In the genomic region with DNA sequence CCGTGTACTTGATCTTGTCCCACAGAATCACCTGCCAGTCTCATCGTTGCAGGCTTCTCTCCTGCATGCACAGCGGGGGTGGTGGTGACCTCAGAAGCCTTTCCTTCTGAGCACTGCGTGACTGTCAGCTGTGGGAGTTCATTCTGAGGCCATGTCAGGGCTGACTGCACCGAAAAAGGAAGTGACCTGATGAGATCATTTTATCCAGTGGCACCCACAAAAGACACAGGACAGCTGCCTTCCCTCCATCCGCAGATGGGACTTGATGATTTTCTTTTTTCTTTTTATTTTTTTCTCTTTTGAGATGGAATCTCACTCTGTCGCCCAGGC, we compare ENCODE assay signal across 8 cellular contexts.
A peak's percentile ranks its signal among the peaks of the same experiment; 100 is the strongest.
DNase-seq lines count a peak whose midpoint lies in the region; ATAC-seq and TF ChIP-seq lines count a peak whose summit lies in the region.

No MANE protein-coding gene starts in this region.

- no peak overlapping the region for H3K4ac ChIP-seq in trophoblast cell (ENCODE audit: low read depth, low read length)

- H3K14ac ChIP-seq in trophoblast cell (ENCODE audit: low read length) = no peak overlapping the region

- peak; percentile 81 for DNase-seq in KBM-7
- DNase-seq in colonic mucosa = peak; percentile 57
- peak in 1 of 2 donors; percentile 41 for DNase-seq in trophoblast cell
- DNase-seq in islet precursor cell = no peak
- no peak for DNase-seq in activated naive CD4-positive, alpha-beta T cell treated with anti-CD3 and anti-CD28 coated beads for 36 hours
- DNase-seq in MCF 10A (ENCODE audit: unreplicated experiment) = no peak

- POLR2A ChIA-PET in MCF 10A (lab: Yijun Ruan, JAX) = no interaction called here

- in situ Hi-C loops in KBM-7 (cut with MboI; ENCODE audit: low pct_unique_long_range_greater_than_20kb, low sequenced_read_pairs) = no loop called here

- H2BK12ac ChIP-seq in trophoblast cell (ENCODE audit: low read length) = no peak overlapping the region

- H3K9ac ChIP-seq in colonic mucosa (ENCODE audit: low read depth in 2 of 2, low read length in 2 of 2) (peak overlapping the region in 1 of 2 donors; percentile 12), trophoblast cell (ENCODE audit: low read length) (no peak overlapping the region)

- no peak overlapping the region for H3K18ac ChIP-seq in trophoblast cell (ENCODE audit: low read length)

- H3K36me3 ChIP-seq in colonic mucosa = no peaks in the 10 kb centered on the region
- peaks cover 78 to 90% of the 10 kb centered on the region in 2 experiments for H3K36me3 ChIP-seq in trophoblast cell (ENCODE audit: control insufficient read depth in 1 of 2, insufficient read depth in 2 of 2, low read length in 2 of 2)

- H3K23ac ChIP-seq in trophoblast cell (ENCODE audit: low read length) = no peak overlapping the region

- CTCF ChIA-PET in activated naive CD4-positive, alpha-beta T cell treated with anti-CD3 and anti-CD28 coated beads for 36 hours (lab: Charles Lee) = no interaction called here
- CTCF ChIA-PET in MCF 10A (lab: Yijun Ruan, JAX) = interaction anchor here (1.2 kb wide), 1 partner anchor 16 kb away, joined by 3 read pairs; no protein-coding TSS in a partner anchor

- H3K27ac ChIP-seq in colonic mucosa (no peak overlapping the region), trophoblast cell (ENCODE audit: low read depth, low read length) (no peak overlapping the region)

- no peaks in the 10 kb centered on the region for H3K9me3 Mint-ChIP-seq in activated naive CD4-positive, alpha-beta T cell treated with anti-CD3 and anti-CD28 coated beads for 36 hours
- no peaks in the 10 kb centered on the region for H3K9me3 Mint-ChIP-seq in MCF 10A (ENCODE audit: unreplicated experiment)

- H2BK120ac ChIP-seq in trophoblast cell (ENCODE audit: insufficient read depth, low read length, poor library complexity) = no peak overlapping the region

- no CpG with 5 or more reads among the region's 7 CpGs for WGBS in trophoblast cell (ENCODE audit: extremely low coverage, insufficient coverage, insufficient read length)

- no peak overlapping the region for H2BK5ac ChIP-seq in trophoblast cell (ENCODE audit: low read depth, low read length, poor library complexity)

- H3K79me1 ChIP-seq in trophoblast cell (ENCODE audit: low read length) = no peaks in the 10 kb centered on the region

- intact Hi-C loops in colonic mucosa (cut with DNase I) = no loop called here
- intact Hi-C loops in activated naive CD4-positive, alpha-beta T cell treated with anti-CD3 and anti-CD28 coated beads for 36 hours (cut with micrococcal nuclease) = no loop called here
- intact Hi-C loops in MCF 10A (cut with micrococcal nuclease) = no loop called here

- H3K27me3 ChIP-seq in colonic mucosa = no peaks in the 10 kb centered on the region
- H3K27me3 ChIP-seq in trophoblast cell (ENCODE audit: insufficient read depth, low read length) = no peaks in the 10 kb centered on the region

- no peaks in the 10 kb centered on the region for H3K79me2 ChIP-seq in trophoblast cell (ENCODE audit: control insufficient read depth, insufficient read depth, low read length, poor library complexity)

- H3K4me3 Mint-ChIP-seq in activated naive CD4-positive, alpha-beta T cell treated with anti-CD3 and anti-CD28 coated beads for 36 hours = no peak overlapping the region
- H3K4me3 Mint-ChIP-seq in MCF 10A (ENCODE audit: unreplicated experiment) = no peak overlapping the region

- no peaks in the 10 kb centered on the region for H3K36me3 Mint-ChIP-seq in activated naive CD4-positive, alpha-beta T cell treated with anti-CD3 and anti-CD28 coated beads for 36 hours (ENCODE audit: low read depth)
- H3K36me3 Mint-ChIP-seq in MCF 10A (ENCODE audit: insufficient read depth, unreplicated experiment) = peaks cover 6% of the 10 kb centered on the region

- no TSS peak for BruUV-seq in MCF 10A (replicated peaks; lab: Mats Ljungman, UMichigan)

- H4K8ac ChIP-seq in trophoblast cell (ENCODE audit: low read depth, low read length) = no peak overlapping the region

- H3K27ac Mint-ChIP-seq in activated naive CD4-positive, alpha-beta T cell treated with anti-CD3 and anti-CD28 coated beads for 36 hours = no peak overlapping the region
- H3K27ac Mint-ChIP-seq in MCF 10A (ENCODE audit: low read depth, unreplicated experiment) = no peak overlapping the region

- no peak overlapping the region for H3K4me3 ChIP-seq in colonic mucosa
- peak overlapping the region; percentile 27 for H3K4me3 ChIP-seq in trophoblast cell (ENCODE audit: low read depth, low read length)

- H2AK5ac ChIP-seq in trophoblast cell (ENCODE audit: low read length) = no peak overlapping the region

- H3K4me1 ChIP-seq in colonic mucosa (no peaks in the 10 kb centered on the region), trophoblast cell (ENCODE audit: control insufficient read depth in 1 of 2, insufficient read depth in 2 of 2, low read length in 2 of 2) (peaks cover 0 to 5% of the 10 kb centered on the region in 2 experiments)

- H3K9me3 ChIP-seq in colonic mucosa = no peaks in the 10 kb centered on the region
- peaks cover 10% of the 10 kb centered on the region for H3K9me3 ChIP-seq in trophoblast cell (ENCODE audit: insufficient read depth, low read depth, low read length)

- peaks cover 12% of the 10 kb centered on the region for H3K27me3 Mint-ChIP-seq in activated naive CD4-positive, alpha-beta T cell treated with anti-CD3 and anti-CD28 coated beads for 36 hours (ENCODE audit: low read depth)
- H3K27me3 Mint-ChIP-seq in MCF 10A (ENCODE audit: insufficient read depth, unreplicated experiment) = no peaks in the 10 kb centered on the region

- no peak overlapping the region for H2AFZ ChIP-seq in trophoblast cell (ENCODE audit: insufficient read depth, low read length, poor library complexity)

- H4K91ac ChIP-seq in trophoblast cell (ENCODE audit: low read depth, low read length) = no peak overlapping the region

- ATAC-seq in GM18505 (IDR thresholded peaks at IDR 0.05; ENCODE audit: unreplicated experiment) (peak; percentile 97), GM21576 (IDR thresholded peaks at IDR 0.05; ENCODE audit: unreplicated experiment) (peak; percentile 95)

- TF ChIP-seq CTCF in colonic mucosa (IDR thresholded peaks at IDR 0.05) (no peak), MCF 10A (IDR thresholded peaks at IDR 0.05; ENCODE audit: unreplicated experiment) (no peak)

- H3K4me2 ChIP-seq in trophoblast cell (ENCODE audit: low read length) = no peak overlapping the region

- no peaks in the 10 kb centered on the region for H3K4me1 Mint-ChIP-seq in activated naive CD4-positive, alpha-beta T cell treated with anti-CD3 and anti-CD28 coated beads for 36 hours (ENCODE audit: low read depth)
- no peaks in the 10 kb centered on the region for H3K4me1 Mint-ChIP-seq in MCF 10A (ENCODE audit: insufficient read depth, unreplicated experiment)

- no peak overlapping the region for H4K12ac ChIP-seq in trophoblast cell (ENCODE audit: low read depth, low read length)

- no peak for TF ChIP-seq POLR2A in GM18505 (IDR thresholded peaks at IDR 0.05; ENCODE audit: borderline replicate concordance, extremely low read depth, insufficient read depth, insufficient read length)

Comparison
In these comparisons a context has a peak if more than half of its experiments do, and no peak if none do; other contexts are left out.
1. DNase-seq: peak in KBM-7 (single experiment) and colonic mucosa (single experiment); none in islet precursor cell (single experiment), activated naive CD4-positive, alpha-beta T cell treated with anti-CD3 and anti-CD28 coated beads for 36 hours (single experiment) and MCF 10A (single experiment).